ENCODE assay signal across 7 cellular contexts in the genomic region with DNA sequence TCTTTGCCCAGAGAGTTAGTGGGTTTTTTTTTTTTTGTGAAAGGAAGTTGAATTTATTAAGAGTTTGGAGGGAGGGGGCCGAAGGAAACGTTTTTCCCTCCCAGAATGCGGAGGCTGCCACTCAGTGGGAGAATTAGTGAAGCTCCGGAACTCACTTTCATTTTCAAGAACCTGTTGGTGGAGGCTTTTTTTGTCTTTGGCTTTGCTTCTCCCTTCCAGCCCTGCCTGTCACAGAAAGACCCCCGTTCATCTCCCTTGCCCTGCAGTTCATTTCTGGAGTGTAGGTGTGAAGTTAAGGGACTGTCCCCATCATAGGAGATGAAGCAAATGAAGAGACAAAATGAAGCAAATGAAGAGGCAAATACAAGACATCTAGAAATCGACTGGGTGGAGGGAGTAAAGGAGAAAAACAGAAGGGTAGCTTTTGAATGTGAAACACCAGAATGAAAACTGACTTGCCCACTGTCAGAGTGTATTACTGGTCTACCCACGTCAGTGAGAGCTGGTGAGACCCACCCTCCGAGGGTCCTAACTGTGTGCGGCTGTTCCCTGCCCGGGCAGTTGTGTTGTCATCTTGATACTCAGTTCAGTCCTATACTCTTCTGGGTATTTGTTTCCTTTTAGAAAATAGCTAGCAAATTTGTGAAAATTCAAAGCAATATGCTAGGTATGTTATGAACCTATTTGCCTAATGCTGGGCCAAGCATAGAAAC.
DNase-seq lines count a peak whose midpoint lies in the region; ATAC-seq lines count a peak whose summit lies in the region.

No MANE protein-coding gene starts in this region.

- H3K36me3 Mint-ChIP-seq in activated T-helper 17 cell treated with anti-CD3 and anti-CD28 coated beads, Interleukin-2, amount 50 U/mL, for 72 hours (ENCODE audit: low read depth): no peaks in the 10 kb centered on the region

- no peaks in the 10 kb centered on the region for H3K9me3 Mint-ChIP-seq in activated T-helper 17 cell treated with anti-CD3 and anti-CD28 coated beads, Interleukin-2, amount 50 U/mL, for 72 hours
- H3K9me3 Mint-ChIP-seq in stimulated activated naive CD8-positive, alpha-beta T cell treated with anti-CD3 and anti-CD28 coated beads, Interleukin-15, amount 100 ng/mL, for 72 hours: no peaks in the 10 kb centered on the region

- H3K4me1 ChIP-seq in iPS-20b (ENCODE audit: insufficient read depth, low read length): peaks cover 20% of the 10 kb centered on the region

- H3K4me1 Mint-ChIP-seq in activated T-helper 17 cell treated with anti-CD3 and anti-CD28 coated beads, Interleukin-2, amount 50 U/mL, for 72 hours: peaks cover 38% of the 10 kb centered on the region
- H3K4me1 Mint-ChIP-seq in stimulated activated naive CD8-positive, alpha-beta T cell treated with anti-CD3 and anti-CD28 coated beads, Interleukin-15, amount 100 ng/mL, for 72 hours: peaks cover 80% of the 10 kb centered on the region

- H3K27ac Mint-ChIP-seq in activated T-helper 17 cell treated with anti-CD3 and anti-CD28 coated beads, Interleukin-2, amount 50 U/mL, for 72 hours: peak overlapping the region; percentile 90
- H3K27ac Mint-ChIP-seq in stimulated activated naive CD8-positive, alpha-beta T cell treated with anti-CD3 and anti-CD28 coated beads, Interleukin-15, amount 100 ng/mL, for 72 hours: peak overlapping the region; percentile 82 to 94

- DNase-seq in stimulated activated naive CD8-positive, alpha-beta T cell treated with anti-CD3 and anti-CD28 coated beads, Interleukin-15, amount 100 ng/mL, for 72 hours: peak; percentile 13 to 55
- DNase-seq in foreskin melanocyte (no peak), NAMALWA (ENCODE audit: low spot score) (no peak)

- no peaks in the 10 kb centered on the region for H3K9me3 ChIP-seq in iPS-20b (ENCODE audit: insufficient read depth, low read depth, low read length)

- 0 out of 2 replicates have a peak overlapping the region, but pooled peaks have one; percentile 10 for H3K9ac ChIP-seq in iPS-20b (ENCODE audit: low read depth, low read length)

- no peaks in the 10 kb centered on the region for H3K27me3 Mint-ChIP-seq in activated T-helper 17 cell treated with anti-CD3 and anti-CD28 coated beads, Interleukin-2, amount 50 U/mL, for 72 hours
- H3K27me3 Mint-ChIP-seq in stimulated activated naive CD8-positive, alpha-beta T cell treated with anti-CD3 and anti-CD28 coated beads, Interleukin-15, amount 100 ng/mL, for 72 hours: no peaks in the 10 kb centered on the region

- peak; percentile 40 for ATAC-seq in GM18858 (IDR thresholded peaks at IDR 0.05; ENCODE audit: unreplicated experiment)
- peak; percentile 46 for ATAC-seq in HG03095 (IDR thresholded peaks at IDR 0.05; ENCODE audit: unreplicated experiment)
- ATAC-seq in activated T-helper 17 cell treated with anti-CD3 and anti-CD28 coated beads, Interleukin-2, amount 50 U/mL, for 72 hours (replicated peaks): peak; percentile 55
- ATAC-seq in stimulated activated naive CD8-positive, alpha-beta T cell treated with anti-CD3 and anti-CD28 coated beads, Interleukin-15, amount 100 ng/mL, for 72 hours: peak; percentile 88

- no peaks in the 10 kb centered on the region for H3K27me3 ChIP-seq in iPS-20b (ENCODE audit: insufficient read depth, low read length)

- H3K27ac ChIP-seq in iPS-20b (ENCODE audit: low read length): no peak overlapping the region

- no peak overlapping the region for H3K4me3 ChIP-seq in iPS-20b (ENCODE audit: low read length)

- peak overlapping the region; percentile 84 for H3K4me3 Mint-ChIP-seq in activated T-helper 17 cell treated with anti-CD3 and anti-CD28 coated beads, Interleukin-2, amount 50 U/mL, for 72 hours
- peak overlapping the region; percentile 76 to 82 for H3K4me3 Mint-ChIP-seq in stimulated activated naive CD8-positive, alpha-beta T cell treated with anti-CD3 and anti-CD28 coated beads, Interleukin-15, amount 100 ng/mL, for 72 hours

- H3K36me3 ChIP-seq in iPS-20b (ENCODE audit: insufficient read depth, low read depth, low read length): no peaks in the 10 kb centered on the region

Comparison
In these comparisons a context has a peak if more than half of its experiments do, and no peak if none do; other contexts are left out.
1. DNase-seq: peak in stimulated activated naive CD8-positive, alpha-beta T cell treated with anti-CD3 and anti-CD28 coated beads, Interleukin-15, amount 100 ng/mL, for 72 hours (2 of 2); none in foreskin melanocyte (single experiment) and NAMALWA (single experiment).
2. Peak in every context shown above with its lines, with median percentiles within 50 percentile points of each other: ATAC-seq.